9 cellular contexts compared by ENCODE assay signal in the genomic region with DNA sequence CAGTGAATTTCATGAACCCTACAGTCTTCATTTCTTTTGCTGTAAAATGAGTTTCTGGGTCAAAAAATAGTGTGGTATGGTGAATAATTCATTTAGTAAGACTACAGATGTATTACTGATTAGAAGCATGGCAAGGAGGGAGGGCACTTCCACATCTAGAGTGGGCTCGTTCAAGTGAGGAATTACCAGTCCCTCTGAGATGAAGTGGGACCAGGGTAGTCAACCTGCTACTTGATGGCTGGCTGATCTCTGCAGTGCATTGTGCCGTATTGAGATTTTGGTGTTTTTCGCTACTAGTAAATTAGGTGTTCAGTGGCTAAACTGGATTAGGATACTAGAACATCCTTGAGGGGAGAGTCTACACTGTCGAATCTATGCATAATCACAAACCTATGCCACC.
DNase-seq lines count a peak whose midpoint lies in the region; ATAC-seq lines count a peak whose summit lies in the region.
"Had no signal": no experiment of that assay in that cellular context is flagged by ENCODE, and none has a peak within 500 bp of the region (broad histone marks: within the 10 kb centered on the region; RNA-seq: fewer than 3 reads in every experiment).

No MANE protein-coding gene starts in this region.

- no peak overlapping the region for H3K4me3 ChIP-seq in muscle layer of duodenum (ENCODE audit: low read depth in 1 of 2, low read length in 2 of 2)

- H3K4me1 ChIP-seq in muscle layer of duodenum (ENCODE audit: control insufficient read depth in 1 of 2, insufficient read depth in 2 of 2, low read length in 2 of 2) = peaks cover 0 to 13% of the 10 kb centered on the region in 2 donors
- H3K4me1 ChIP-seq: parathyroid adenoma had no signal

- H3K9me3 ChIP-seq in muscle layer of duodenum (ENCODE audit: control insufficient read depth in 1 of 2, low read length in 2 of 2) = no peaks in the 10 kb centered on the region

- peak overlapping the region; percentile 3 for H3K27ac ChIP-seq in muscle layer of duodenum (ENCODE audit: low read length)
- H3K27ac ChIP-seq: parathyroid adenoma had no signal

- DNase-seq in putamen (ENCODE audit: low spot score) (no peak), middle frontal gyrus (ENCODE audit: extremely low spot score, low spot score) (no peak), RPMI8226 (no peak)
- DNase-seq in effector CD8-positive, alpha-beta T cell (lab: John Stamatoyannopoulos, UW) = no peak

- H3K27me3 ChIP-seq in muscle layer of duodenum (ENCODE audit: low read depth, low read length) = no peaks in the 10 kb centered on the region

- ATAC-seq in GM18870 (IDR thresholded peaks at IDR 0.05; ENCODE audit: unreplicated experiment) (peak; percentile 28), GM21723 (IDR thresholded peaks at IDR 0.05; ENCODE audit: unreplicated experiment) (peak; percentile 60), HG03432 (IDR thresholded peaks at IDR 0.05; ENCODE audit: unreplicated experiment) (peak; percentile 68)

- H3K36me3 ChIP-seq in muscle layer of duodenum (ENCODE audit: control insufficient read depth in 1 of 2, insufficient read depth in 2 of 2, low read length in 2 of 2) = peaks cover 13 to 18% of the 10 kb centered on the region in 2 donors
